12 cellular contexts compared by ENCODE assay signal in the genomic region with DNA sequence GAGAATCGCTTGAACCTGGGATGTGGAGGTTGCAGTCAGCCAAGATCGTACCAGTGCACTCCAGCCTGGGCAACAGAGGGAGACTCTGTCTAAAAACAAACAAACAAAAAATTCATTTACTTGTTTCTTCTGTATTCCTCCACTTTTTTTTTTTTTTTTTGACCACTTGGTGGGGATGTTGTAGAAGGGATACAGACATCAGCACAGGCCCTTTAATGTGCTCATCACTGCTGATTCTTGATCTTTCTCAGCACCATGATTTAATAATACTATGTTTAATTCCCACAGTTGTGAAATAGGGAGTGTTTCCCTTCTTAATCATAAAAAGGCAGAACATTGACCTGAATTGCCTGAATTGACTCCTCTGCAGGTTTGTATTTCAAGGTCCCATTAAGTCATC. TPM values are rescaled to one million over a fixed set of nuclear protein-coding genes. Genes with fewer than 3 reads are reported as not detected.
DNase-seq lines count a peak whose midpoint lies in the region; ATAC-seq and TF ChIP-seq lines count a peak whose summit lies in the region.
"Had no signal": no experiment of that assay in that cellular context is flagged by ENCODE, and none has a peak within 500 bp of the region (broad histone marks: within the 10 kb centered on the region; RNA-seq: fewer than 3 reads in every experiment).

No MANE protein-coding gene starts in this region.

- TF ChIP-seq CTCF in mammary epithelial cell (conservative IDR thresholded peaks at IDR 0.05 in 1 of 2, IDR thresholded peaks at IDR 0.05 in 1 of 2; ENCODE audit: extremely low read depth in 1 of 2, insufficient read depth in 1 of 2, low read depth in 1 of 2, low read length in 2 of 2) (no peak), neural crest cell (conservative IDR thresholded peaks at IDR 0.05) (peak; percentile 47)

- dilution Hi-C loops in mammary epithelial cell (cut with HindIII; ENCODE audit: low sequenced_read_pairs) = no loop called here

- no peaks in the 10 kb centered on the region for H3K9me3 Mint-ChIP-seq in neural crest cell
- no peaks in the 10 kb centered on the region for H3K9me3 Mint-ChIP-seq in stimulated activated naive B cell treated with anti-CD40 and anti-IgM and Interleukin-4, amounts not matched to agents 10 μg/mL and 1 μg/mL and 100 μg/mL, for 72 hours
- H3K9me3 Mint-ChIP-seq: naive thymus-derived CD4-positive, alpha-beta T cell had no signal

- no TSS peak for BruUV-seq in mammary epithelial cell (replicated peaks; lab: Mats Ljungman, UMichigan)

- H3K36me3 Mint-ChIP-seq in neural crest cell (ENCODE audit: low read depth) = peaks cover 2% of the 10 kb centered on the region
- peaks cover 15 to 29% of the 10 kb centered on the region in 2 donors for H3K36me3 Mint-ChIP-seq in stimulated activated naive B cell treated with anti-CD40 and anti-IgM and Interleukin-4, amounts not matched to agents 10 μg/mL and 1 μg/mL and 100 μg/mL, for 72 hours

- WGBS in mammary epithelial cell (ENCODE audit: low coverage, missing lambda C conversion rate) = 97% methylated on average over 2 of the region's 2 CpGs

- ATAC-seq in stimulated activated naive B cell treated with anti-CD40 and anti-IgM and Interleukin-4, amounts not matched to agents 10 μg/mL and 1 μg/mL and 100 μg/mL, for 72 hours (replicated peaks) = no peak
- ATAC-seq: naive thymus-derived CD4-positive, alpha-beta T cell had no signal

- no peaks in the 10 kb centered on the region for H3K27me3 ChIP-seq in mammary epithelial cell (ENCODE audit: insufficient read depth, low read length)

- H3K4me2 ChIP-seq in mammary epithelial cell (ENCODE audit: insufficient read depth, low read depth, low read length) = no peak overlapping the region

- H3K4me3 Mint-ChIP-seq in neural crest cell = peak overlapping the region; percentile 34
- H3K4me3 Mint-ChIP-seq in stimulated activated naive B cell treated with anti-CD40 and anti-IgM and Interleukin-4, amounts not matched to agents 10 μg/mL and 1 μg/mL and 100 μg/mL, for 72 hours = no peak overlapping the region

- H3K4me1 ChIP-seq in mammary epithelial cell (ENCODE audit: insufficient read depth, low read length) = no peaks in the 10 kb centered on the region

- peaks cover 9% of the 10 kb centered on the region for H3K4me1 Mint-ChIP-seq in neural crest cell
- H3K4me1 Mint-ChIP-seq in stimulated activated naive B cell treated with anti-CD40 and anti-IgM and Interleukin-4, amounts not matched to agents 10 μg/mL and 1 μg/mL and 100 μg/mL, for 72 hours = peaks cover 10 to 21% of the 10 kb centered on the region in 2 donors

- no peaks in the 10 kb centered on the region for H3K27me3 Mint-ChIP-seq in neural crest cell (ENCODE audit: low read depth)
- H3K27me3 Mint-ChIP-seq in stimulated activated naive B cell treated with anti-CD40 and anti-IgM and Interleukin-4, amounts not matched to agents 10 μg/mL and 1 μg/mL and 100 μg/mL, for 72 hours = no peaks in the 10 kb centered on the region
- H3K27me3 Mint-ChIP-seq: naive thymus-derived CD4-positive, alpha-beta T cell had no signal

- no peak overlapping the region for H3K27ac ChIP-seq in mammary epithelial cell (ENCODE audit: insufficient read depth, low read depth, low read length)
- H3K27ac ChIP-seq: epithelial cell of prostate had no signal

- H4K20me1 ChIP-seq in mammary epithelial cell (ENCODE audit: insufficient read depth, low read length) = no peaks in the 10 kb centered on the region

- CTCF ChIA-PET in mammary epithelial cell (lab: Charles Lee; ENCODE audit: low non-redundant PET) = no interaction called here

- no peak overlapping the region for H3K27ac Mint-ChIP-seq in neural crest cell (ENCODE audit: unreplicated experiment)
- H3K27ac Mint-ChIP-seq in stimulated activated naive B cell treated with anti-CD40 and anti-IgM and Interleukin-4, amounts not matched to agents 10 μg/mL and 1 μg/mL and 100 μg/mL, for 72 hours = no peak overlapping the region

- H3K4me3 ChIP-seq in mammary epithelial cell (replicated peaks in 1 of 3; ENCODE audit: insufficient read depth in 1 of 3, low read depth in 2 of 3, low read length in 3 of 3) = no peak overlapping the region

- H2AFZ ChIP-seq in mammary epithelial cell (ENCODE audit: low read depth, low read length) = no peak overlapping the region

- H3K36me3 ChIP-seq in mammary epithelial cell (ENCODE audit: insufficient read depth, low read length) = peaks cover 25% of the 10 kb centered on the region

- DNase-seq in NOMO-1 treated with DMSO at 0.1 percent for 48 hours (lab: John Stamatoyannopoulos, UW; ENCODE audit: unreplicated experiment) = peak; percentile 18
- DNase-seq in NOMO-1 (lab: John Stamatoyannopoulos, UW; ENCODE audit: unreplicated experiment in 2 of 2) = no peak
- peak; percentile 77 for DNase-seq in KBM-7
- peak; percentile 41 for DNase-seq in mammary epithelial cell
- no peak for DNase-seq in neural crest cell (ENCODE audit: low read depth, low spot score)
- DNase-seq in stimulated activated naive B cell treated with anti-CD40 and anti-IgM and Interleukin-4, amounts not matched to agents 10 μg/mL and 1 μg/mL and 100 μg/mL, for 72 hours = no peak
- no peak for DNase-seq in UCSD-AML1 (lab: John Stamatoyannopoulos, UW; ENCODE audit: unreplicated experiment)
- no peak for DNase-seq in cardiac septum (ENCODE audit: low spot score)
- DNase-seq: DMS79, SHP77 treated with DMSO at 0.1 percent for 48 hours had no signal

- no peak overlapping the region for H3K9ac ChIP-seq in mammary epithelial cell (ENCODE audit: insufficient read depth, low read length)

- H3K79me2 ChIP-seq in mammary epithelial cell (ENCODE audit: insufficient read depth, low read length) = peaks cover 66% of the 10 kb centered on the region

- H3K9me3 ChIP-seq in mammary epithelial cell (replicated peaks; ENCODE audit: insufficient read depth, low read length) = no peaks in the 10 kb centered on the region

- in situ Hi-C loops in KBM-7 (cut with MboI; ENCODE audit: low pct_unique_long_range_greater_than_20kb, low sequenced_read_pairs) (no loop called here), mammary epithelial cell (cut with MboI; ENCODE audit: low sequenced_read_pairs in 2 of 2) (no loop called here)

- intact Hi-C loops in mammary epithelial cell (cut with micrococcal nuclease) (loop anchor here (1.0 kb wide), 3 partner anchors 36 to 106 kb away; a partner anchor contains a TSS), cardiac septum (cut with DNase I) (no loop called here)

RNA-seq across cellular contexts. Expression of a gene that starts 4.5 kb away (rescaled TPM):
- total RNA-seq in mammary epithelial cell (10 to 100 TPM; 25.0 to 29.0 TPM), neural crest cell (44.7 and 49.2 TPM in 2 replicates), cardiac septum (13.6 TPM)
- 15.1 TPM for polyA plus RNA-seq in mammary epithelial cell
- 62.3 TPM for polyA minus RNA-seq in mammary epithelial cell

RNA-seq across cellular contexts. Expression of a gene that starts 5.6 kb away (rescaled TPM):
- total RNA-seq in mammary epithelial cell (10 to 100 TPM in 1 of 2 donors, 1 to 10 TPM in 1; 7.7 to 50.4 TPM), neural crest cell (79.6 and 80.7 TPM in 2 replicates), cardiac septum (34.8 TPM)
- polyA plus RNA-seq in mammary epithelial cell = 13.7 TPM
- 41.4 TPM for polyA minus RNA-seq in mammary epithelial cell

RNA-seq across cellular contexts. Expression of a gene that starts 21.1 kb away (rescaled TPM):
- total RNA-seq in mammary epithelial cell (10 to 100 TPM in 1 of 2 donors, 1 to 10 TPM in 1; 6.5 to 16.0 TPM), neural crest cell (11.5 and 16.1 TPM in 2 replicates), cardiac septum (10.9 TPM)
- polyA plus RNA-seq in mammary epithelial cell = 5.9 TPM
- 3.8 TPM for polyA minus RNA-seq in mammary epithelial cell

RNA-seq across cellular contexts. Expression of a gene that starts 25.4 kb away (rescaled TPM):
- total RNA-seq in mammary epithelial cell (not detected), neural crest cell (11.3 and 12.9 TPM in 2 replicates), cardiac septum (0.27 TPM)
- 0.07 TPM for polyA plus RNA-seq in mammary epithelial cell
- polyA minus RNA-seq in mammary epithelial cell = not detected
- total RNA-seq: naive thymus-derived CD4-positive, alpha-beta T cell had no signal
- polyA plus RNA-seq: naive thymus-derived CD4-positive, alpha-beta T cell had no signal

RNA-seq across cellular contexts. Expression of a gene that starts 25.6 kb away (rescaled TPM):
- total RNA-seq in mammary epithelial cell (10 to 100 TPM; 30.0 to 44.2 TPM), neural crest cell (106 and 111 TPM in 2 replicates), cardiac septum (13.3 TPM)
- 58.9 TPM for polyA plus RNA-seq in mammary epithelial cell
- polyA minus RNA-seq in mammary epithelial cell = 147 TPM

Comparison
In these comparisons a context has a peak if more than half of its experiments do, and no peak if none do; other contexts are left out.
1. DNase-seq: peak in NOMO-1 treated with DMSO at 0.1 percent for 48 hours (single experiment), KBM-7 (single experiment) and mammary epithelial cell (single experiment); none in NOMO-1 (0 of 2), neural crest cell (single experiment), stimulated activated naive B cell treated with anti-CD40 and anti-IgM and Interleukin-4, amounts not matched to agents 10 μg/mL and 1 μg/mL and 100 μg/mL, for 72 hours (single experiment), UCSD-AML1 (single experiment) and cardiac septum (single experiment).